In the genomic region with DNA sequence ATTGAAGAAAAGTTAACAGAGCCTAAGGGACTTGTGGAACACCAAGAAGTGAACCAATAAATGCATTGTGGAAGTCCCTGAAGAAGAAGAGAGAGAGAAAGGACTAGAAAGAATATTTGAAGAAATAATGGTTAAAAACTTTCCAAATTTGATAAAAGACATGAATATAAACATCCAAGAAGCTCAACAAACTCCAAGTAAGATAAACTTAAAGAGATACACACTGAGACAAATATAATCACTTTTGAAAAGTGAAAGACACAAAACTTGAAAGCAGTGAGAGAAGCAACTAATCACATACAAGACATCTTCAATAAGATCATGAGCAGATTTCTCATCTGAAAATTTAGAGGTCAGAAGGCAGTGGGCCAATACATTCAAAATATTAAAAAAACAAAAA, we compare ENCODE assay signal across 10 cellular contexts.
"Had no signal": no experiment of that assay in that cellular context is flagged by ENCODE, and none has a peak within 500 bp of the region (broad histone marks: within the 10 kb centered on the region; RNA-seq: fewer than 3 reads in every experiment).

No MANE protein-coding gene starts in this region.

- H3K27ac ChIP-seq: GM23248, HL-60, KMS-11 had no signal

- H3K4me3 ChIP-seq: GM23248 had no signal

- FAIRE-seq: H54, HepG2 had no signal

- H2AFZ ChIP-seq: GM23248 had no signal

- DNase-seq: GM23248, GOT3, H9, HCEC 1CT, HFFc6, KBM-7 had no signal

- H3K4me2 ChIP-seq: KMS-11 had no signal

- H3K9ac ChIP-seq: GM23248, KMS-11 had no signal
